Comparison of ENCODE assay signal across 19 cellular contexts in the genomic region with DNA sequence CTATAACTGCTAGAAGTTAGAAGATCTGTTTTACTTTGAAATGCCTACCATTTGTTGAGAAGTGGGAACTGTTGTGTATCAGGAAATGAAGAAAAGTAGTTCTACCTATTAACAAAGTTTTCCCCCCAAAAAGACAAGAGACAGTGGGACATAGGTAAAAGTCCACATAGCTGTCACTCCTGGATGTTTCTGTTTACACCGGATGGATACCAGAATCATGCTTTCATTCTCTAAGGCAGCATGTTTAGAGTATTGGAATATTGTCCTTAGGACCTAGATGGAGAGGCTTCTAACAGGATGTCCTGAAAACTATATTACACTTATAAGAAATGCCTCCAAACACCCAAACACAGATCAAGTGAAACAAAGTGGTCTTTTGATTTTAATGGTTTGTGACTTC.
DNase-seq lines count a peak whose midpoint lies in the region; ATAC-seq, FAIRE-seq and TF ChIP-seq lines count a peak whose summit lies in the region.
"Had no signal": no experiment of that assay in that cellular context is flagged by ENCODE, and none has a peak within 500 bp of the region (broad histone marks: within the 10 kb centered on the region; RNA-seq: fewer than 3 reads in every experiment).

No MANE protein-coding gene starts in this region.

- H3K4me1 ChIP-seq in HepG2 (ENCODE audit: insufficient read depth, low read length), result peaks cover 39% of the 10 kb centered on the region
- H3K4me1 ChIP-seq in right lobe of liver, result peaks cover 0 to 10% (median 0%) of the 10 kb centered on the region in 4 donors
- peaks cover 72% of the 10 kb centered on the region for H3K4me1 ChIP-seq in GM23248 (ENCODE audit: insufficient read depth)
- H3K4me1 ChIP-seq in mesenchymal stem cell (ENCODE audit: control insufficient read depth, insufficient read depth, low read depth, low read length), result peaks cover 3% of the 10 kb centered on the region
- H3K4me1 ChIP-seq in mesendoderm (ENCODE audit: control insufficient read depth, low read depth, low read length), result no peaks in the 10 kb centered on the region
- H3K4me1 ChIP-seq: BLaER1 had no signal

- H3F3A ChIP-seq in GM23248 (ENCODE audit: insufficient read depth), result peaks cover 95% of the 10 kb centered on the region

- TF ChIP-seq RAD21 in HepG2 (CRISPR knock-in tag; IDR thresholded peaks at IDR 0.05), result no peak

- BruUV-seq in HepG2 (replicated peaks; lab: Mats Ljungman, UMichigan), result no TSS peak

- H3K27me3 ChIP-seq in HepG2 (ENCODE audit: control insufficient read depth in 1 of 2, insufficient read depth in 2 of 2, low read length in 2 of 2) (no peaks in the 10 kb centered on the region), right lobe of liver (no peaks in the 10 kb centered on the region), GM23248 (replicated peaks; ENCODE audit: insufficient read depth) (no peaks in the 10 kb centered on the region), mesenchymal stem cell (ENCODE audit: control insufficient read depth in 1 of 2, insufficient read depth in 1 of 2, low read length in 2 of 2) (no peaks in the 10 kb centered on the region), mesendoderm (ENCODE audit: insufficient read depth, low read length, poor library complexity) (no peaks in the 10 kb centered on the region)
- H3K27me3 ChIP-seq: BLaER1 had no signal

- H3K9me3 ChIP-seq in HepG2 (ENCODE audit: low read length) (no peaks in the 10 kb centered on the region), right lobe of liver (no peaks in the 10 kb centered on the region), GM23248 (ENCODE audit: low read depth) (no peaks in the 10 kb centered on the region), mesenchymal stem cell (ENCODE audit: control insufficient read depth, low read length) (no peaks in the 10 kb centered on the region)
- H3K9me3 ChIP-seq: BLaER1, Caco-2 had no signal

- no peak overlapping the region for H2AK5ac ChIP-seq in mesenchymal stem cell (ENCODE audit: low read length, severe bottlenecking)
- H2AK5ac ChIP-seq in mesendoderm (ENCODE audit: low read length), result no peak overlapping the region

- no peak overlapping the region for H4K91ac ChIP-seq in mesenchymal stem cell (ENCODE audit: low read length)

- TF ChIP-seq POLR2A in HepG2 (IDR thresholded peaks at IDR 0.05; ENCODE audit: insufficient read depth in 1 of 2, low read depth in 2 of 2, low read length in 2 of 2) (no peak), right lobe of liver (IDR thresholded peaks at IDR 0.05) (no peak)

- in situ Hi-C loops in HepG2 (cut with HindIII; ENCODE audit: extremely low pct_ligation_motif_present, low pct_unique_long_range_greater_than_20kb), result no loop called here
- in situ Hi-C loops in GM23248 (cut with MboI), result no loop called here

- H3K4me3 ChIP-seq in HepG2 (replicated peaks in 1 of 3; ENCODE audit: insufficient read depth in 1 of 3, low read depth in 2 of 3, low read length in 3 of 3), result no peak overlapping the region; a peak in 1 of 6 replicates
- no peak overlapping the region for H3K4me3 ChIP-seq in right lobe of liver
- no peak overlapping the region for H3K4me3 ChIP-seq in GM23248
- H3K4me3 ChIP-seq in mesenchymal stem cell (ENCODE audit: insufficient read depth in 1 of 2, low read depth in 1 of 2, low read length in 2 of 2), result no peak overlapping the region
- no peak overlapping the region for H3K4me3 ChIP-seq in mesendoderm (ENCODE audit: low read length)
- H3K4me3 ChIP-seq: BLaER1 had no signal

- H3K23ac ChIP-seq in mesenchymal stem cell (ENCODE audit: low read length in 2 of 2) (no peak overlapping the region), mesendoderm (ENCODE audit: low read length) (no peak overlapping the region)

- H3K4me2 ChIP-seq in HepG2 (ENCODE audit: low read depth, low read length), result peak overlapping the region; percentile 40
- H3K4me2 ChIP-seq in GM23248 (ENCODE audit: unreplicated experiment), result no peak overlapping the region
- no peak overlapping the region for H3K4me2 ChIP-seq in mesenchymal stem cell (ENCODE audit: low read length, poor library complexity, severe bottlenecking)
- H3K4me2 ChIP-seq in mesendoderm (ENCODE audit: low read length), result no peak overlapping the region
- H3K4me2 ChIP-seq: BLaER1 had no signal

- POLR2A ChIA-PET in HepG2 (lab: Yijun Ruan, JAX), result interaction anchor here (1.5 kb wide), 1 partner anchor 75 kb away, joined by 3 read pairs; no protein-coding TSS in a partner anchor

- no peak overlapping the region for H2BK120ac ChIP-seq in mesenchymal stem cell (ENCODE audit: low read depth, low read length)
- no peak overlapping the region for H2BK120ac ChIP-seq in mesendoderm (ENCODE audit: low read depth, low read length)

- DNase-seq in HepG2 (ENCODE audit: low spot score) (peak; percentile 16), right lobe of liver (no peak), GM23248 (no peak), mesenchymal stem cell (no peak), mesendoderm (no peak), GM03348 (ENCODE audit: low spot score) (no peak)
- DNase-seq: 8988T; Caco-2; CD4-positive, CD25-positive, alpha-beta regulatory T cell; CD8-positive, alpha-beta T cell; DMS79; GF-D8; H7; HCEC 1CT had no signal

- H3K27ac ChIP-seq in HepG2 (ENCODE audit: extremely low read length, insufficient read depth, low read length) (no peak overlapping the region), right lobe of liver (no peak overlapping the region), GM23248 (peak overlapping the region; percentile 71), mesenchymal stem cell (ENCODE audit: low read length, poor library complexity, severe bottlenecking) (no peak overlapping the region), mesendoderm (ENCODE audit: low read depth, low read length) (no peak overlapping the region)
- H3K27ac ChIP-seq: BLaER1, C4-2B had no signal

- no peak for TF ChIP-seq EP300 in HepG2 (IDR thresholded peaks at IDR 0.05; ENCODE audit: low read depth in 2 of 2, low read length in 2 of 2)
- no peak for TF ChIP-seq EP300 in HepG2 (CRISPR knock-in tag; IDR thresholded peaks at IDR 0.05; ENCODE audit: borderline replicate concordance)

- peaks cover 6% of the 10 kb centered on the region for H3K79me1 ChIP-seq in mesenchymal stem cell (replicated peaks; ENCODE audit: low read length, poor library complexity, severe bottlenecking)
- H3K79me1 ChIP-seq in mesendoderm (ENCODE audit: low read length), result no peaks in the 10 kb centered on the region

- no peak overlapping the region for H3K14ac ChIP-seq in mesenchymal stem cell (ENCODE audit: low read length in 2 of 2)

- H3K18ac ChIP-seq in mesenchymal stem cell (ENCODE audit: low read depth in 1 of 2, low read length in 2 of 2) (no peak overlapping the region), mesendoderm (ENCODE audit: low read length) (no peak overlapping the region)

- CTCF ChIA-PET in HepG2 (lab: Yijun Ruan, JAX; ENCODE audit: low intra/inter-chr PET ratio, low total read pairs), result no interaction called here

- H3K79me2 ChIP-seq in HepG2 (ENCODE audit: insufficient read depth, low read length) (no peaks in the 10 kb centered on the region), GM23248 (ENCODE audit: insufficient read depth) (peaks cover 26% of the 10 kb centered on the region), mesendoderm (ENCODE audit: control insufficient read depth, insufficient read depth, low read length) (no peaks in the 10 kb centered on the region)

- no peaks in the 10 kb centered on the region for H3K9me2 ChIP-seq in GM23248 (ENCODE audit: insufficient read depth)

- no peaks in the 10 kb centered on the region for H4K20me1 ChIP-seq in HepG2 (ENCODE audit: insufficient read depth, low read length)
- no peaks in the 10 kb centered on the region for H4K20me1 ChIP-seq in GM23248 (ENCODE audit: insufficient read depth)
- H4K20me1 ChIP-seq: BLaER1 had no signal

- WGBS in HepG2 (ENCODE audit: low lambda C conversion rate), result 14% methylated on average over 1 of the region's 1 CpG
- 92% methylated on average over 1 of the region's 1 CpG for WGBS in right lobe of liver (ENCODE audit: insufficient coverage, low coverage, low lambda C conversion rate, missing lambda C conversion rate)
- WGBS in GM23248 (ENCODE audit: low coverage in 1 of 2, low lambda C conversion rate in 2 of 2, missing lambda C conversion rate in 2 of 2), 2 experiments, result 100% methylated on average over 1 of the region's 1 CpG
- WGBS in mesenchymal stem cell, result 100% methylated on average over 1 of the region's 1 CpG
- WGBS in mesendoderm (ENCODE audit: extremely low coverage, insufficient coverage, low lambda C conversion rate), result no CpG with 5 or more reads among the region's 1 CpG

- H2AFZ ChIP-seq in HepG2 (ENCODE audit: low read length), result no peak overlapping the region
- H2AFZ ChIP-seq in GM23248, result no peak overlapping the region
- no peak overlapping the region for H2AFZ ChIP-seq in mesenchymal stem cell (ENCODE audit: low read depth, low read length)

- H3K4ac ChIP-seq in mesenchymal stem cell (ENCODE audit: low read depth in 1 of 2, low read length in 2 of 2), result no peak overlapping the region
- H3K4ac ChIP-seq in mesendoderm (ENCODE audit: low read depth, low read length), result no peak overlapping the region

- H2BK15ac ChIP-seq in mesenchymal stem cell (ENCODE audit: low read depth, poor library complexity, severe bottlenecking) (no peak overlapping the region), mesendoderm (replicated peaks; ENCODE audit: low read depth) (no peak overlapping the region)

- H2BK5ac ChIP-seq in mesenchymal stem cell (ENCODE audit: low read depth, low read length, poor library complexity, severe bottlenecking) (no peak overlapping the region), mesendoderm (ENCODE audit: low read length) (no peak overlapping the region)

- no peaks in the 10 kb centered on the region for H3K36me3 ChIP-seq in HepG2 (replicated peaks in 1 of 2; ENCODE audit: control insufficient read depth in 1 of 2, insufficient read depth in 2 of 2, low read length in 2 of 2)
- no peaks in the 10 kb centered on the region for H3K36me3 ChIP-seq in right lobe of liver
- H3K36me3 ChIP-seq in GM23248 (ENCODE audit: low read depth), result no peaks in the 10 kb centered on the region
- H3K36me3 ChIP-seq in mesenchymal stem cell (ENCODE audit: control insufficient read depth in 1 of 2, insufficient read depth in 2 of 2, low read depth in 1 of 2, low read length in 2 of 2), result peaks cover 0 to 2% of the 10 kb centered on the region in 2 experiments
- H3K36me3 ChIP-seq in mesendoderm (ENCODE audit: control insufficient read depth, insufficient read depth, low read length), result no peaks in the 10 kb centered on the region
- H3K36me3 ChIP-seq: BLaER1 had no signal

- H4K5ac ChIP-seq in mesendoderm (ENCODE audit: low read length), result no peak overlapping the region

- FAIRE-seq in HepG2 (lab: Jason Lieb, UNC), result no peak
- FAIRE-seq: GM12892, H1 had no signal

- H3K9ac ChIP-seq in HepG2 (ENCODE audit: insufficient read depth, low read depth, low read length), result no peak overlapping the region
- H3K9ac ChIP-seq in GM23248, result no peak overlapping the region
- H3K9ac ChIP-seq in mesenchymal stem cell (ENCODE audit: low read length), result peak overlapping the region; percentile 0
- H3K9ac ChIP-seq in mesendoderm (ENCODE audit: low read length), result no peak overlapping the region
- H3K9ac ChIP-seq: BLaER1 had no signal

- intact Hi-C loops in HepG2 (cut with micrococcal nuclease; ENCODE audit: unreplicated experiment) (no loop called here), right lobe of liver (cut with DNase I) (no loop called here)

- H2BK12ac ChIP-seq in mesenchymal stem cell (ENCODE audit: low read length in 2 of 2), result no peak overlapping the region

- no peak overlapping the region for H4K8ac ChIP-seq in mesenchymal stem cell (ENCODE audit: low read length)
- H4K8ac ChIP-seq in mesendoderm (ENCODE audit: low read depth, low read length), result no peak overlapping the region

- TF ChIP-seq CTCF in HepG2 (CRISPR knock-in tag; IDR thresholded peaks at IDR 0.05) (no peak), right lobe of liver (IDR thresholded peaks at IDR 0.05) (no peak)

- no peak overlapping the region for H3K56ac ChIP-seq in mesendoderm (ENCODE audit: low read length)

- ATAC-seq in HepG2 (peak; percentile 36; the same call in 2 of the 3 replicates), right lobe of liver (no peak), HG03045 (IDR thresholded peaks at IDR 0.05; ENCODE audit: unreplicated experiment) (no peak)
- ATAC-seq: CD8-positive, alpha-beta T cell had no signal
